ENCODE assay signal across 8 cellular contexts in the genomic region with DNA sequence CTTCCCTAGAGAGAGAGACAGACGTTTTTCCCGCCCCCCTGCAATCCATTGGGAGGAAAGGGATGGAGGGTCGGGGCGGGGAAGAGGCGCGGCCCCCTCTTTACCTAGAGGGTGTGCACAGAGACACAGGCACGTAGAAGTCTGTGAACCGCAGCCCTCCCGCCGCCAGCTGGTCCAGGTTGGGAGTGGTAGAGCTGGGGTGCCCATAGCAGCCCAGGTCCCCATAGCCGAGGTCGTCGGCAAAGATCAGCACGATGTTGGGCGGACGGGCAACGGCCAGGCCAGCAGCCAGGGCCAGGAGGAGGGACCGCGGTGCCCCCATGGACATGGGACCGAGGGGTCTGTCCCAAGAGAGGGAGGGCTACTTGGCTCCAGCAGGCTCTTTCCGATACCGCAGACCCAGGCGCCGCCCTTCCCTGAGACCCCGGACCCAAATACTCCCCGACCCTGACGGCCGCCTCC. TPM values are rescaled to one million over a fixed set of nuclear protein-coding genes. Genes with fewer than 3 reads are reported as not detected.
DNase-seq lines count a peak whose midpoint lies in the region; ATAC-seq and TF ChIP-seq lines count a peak whose summit lies in the region.

No MANE protein-coding gene starts in this region.

- no peaks in the 10 kb centered on the region for H3K27me3 ChIP-seq in prostate gland (replicated peaks; ENCODE audit: insufficient read depth)

- H3K36me3 Mint-ChIP-seq in glutamatergic neuron (ENCODE audit: unreplicated experiment), result no peaks in the 10 kb centered on the region

- peak overlapping the region; percentile 98 for H3K4me3 ChIP-seq in GM12865 (ENCODE audit: low read depth, low read length)
- peak overlapping the region; percentile 60 to 61 for H3K4me3 ChIP-seq in prostate gland

- peaks cover 3% of the 10 kb centered on the region for H3K4me1 ChIP-seq in prostate gland (replicated peaks)

- WGBS in prostate gland, result 26% methylated on average over 28 of the region's 28 CpGs

- no peak for TF ChIP-seq POLR2A in prostate gland (IDR thresholded peaks at IDR 0.05)

- H3K27ac ChIP-seq in prostate gland, result peak overlapping the region; percentile 77 to 78

- peaks cover 24% of the 10 kb centered on the region for H3K4me1 Mint-ChIP-seq in glutamatergic neuron (ENCODE audit: low read depth, unreplicated experiment)

- TF ChIP-seq CTCF in GM12865 (IDR thresholded peaks at IDR 0.05; ENCODE audit: insufficient read depth, low read depth, low read length, missing control alignments), result no peak
- no peak for TF ChIP-seq CTCF in glutamatergic neuron (IDR thresholded peaks at IDR 0.05; ENCODE audit: partially characterized antibody, unreplicated experiment)
- TF ChIP-seq CTCF in prostate gland (IDR thresholded peaks at IDR 0.05), result no peak

- peak overlapping the region; percentile 78 for H3K4me3 Mint-ChIP-seq in glutamatergic neuron (ENCODE audit: unreplicated experiment)

- H3K9me3 ChIP-seq in prostate gland, result no peaks in the 10 kb centered on the region

- ATAC-seq in HG02870 (IDR thresholded peaks at IDR 0.05; ENCODE audit: unreplicated experiment), result peak; percentile 10
- no peak for ATAC-seq in GM18873 (IDR thresholded peaks at IDR 0.05; ENCODE audit: low FRiP score, unreplicated experiment)

- intact Hi-C loops in prostate gland (cut with DNase I), result loop anchor here (5.0 kb wide), 1 partner anchor 45 kb away; a partner anchor contains a TSS

- no peaks in the 10 kb centered on the region for H3K36me3 ChIP-seq in prostate gland

- no peak overlapping the region for H3K27ac Mint-ChIP-seq in glutamatergic neuron (ENCODE audit: unreplicated experiment)

- peaks cover 6% of the 10 kb centered on the region for H3K27me3 Mint-ChIP-seq in glutamatergic neuron (ENCODE audit: unreplicated experiment)

- peak; percentile 20 for DNase-seq in GM12865 (ENCODE audit: low read depth)
- DNase-seq in activated CD4-positive, alpha-beta T cell treated with anti-CD3 and anti-CD28 coated beads, Interleukin-2, amount 50 U/mL, for 48 hours, result peak; percentile 18 to 24
- DNase-seq in glutamatergic neuron, result peak; percentile 59
- no peak for DNase-seq in prostate gland (ENCODE audit: low spot score)
- no peak for DNase-seq in Kasumi-1 (lab: John Stamatoyannopoulos, UW)
- no peak for DNase-seq in NK-92 treated with Interleukin-12 subunit alpha and Interleukin-12 subunit beta, amount 100 ng/mL, for 24 hours (lab: John Stamatoyannopoulos, UW)

- no peaks in the 10 kb centered on the region for H3K9me3 Mint-ChIP-seq in glutamatergic neuron (ENCODE audit: unreplicated experiment)

RNA-seq across cellular contexts. Expression of a gene that starts 0.5 kb away (rescaled TPM):
- 65.7 TPM for total RNA-seq in glutamatergic neuron (ENCODE audit: unreplicated experiment)
- 10 to 100 TPM; 60.7 to 81.7 TPM for total RNA-seq in prostate gland

RNA-seq across cellular contexts. Expression of a gene that starts 26.9 kb away (rescaled TPM):
- 143 TPM for total RNA-seq in glutamatergic neuron (ENCODE audit: unreplicated experiment)
- 10 to 100 TPM in 1 of 2 donors, 1 to 10 TPM in 1; 5.1 to 23.6 TPM for total RNA-seq in prostate gland

RNA-seq across cellular contexts. Expression of a gene that starts 44.8 kb away (rescaled TPM):
- total RNA-seq in glutamatergic neuron (ENCODE audit: unreplicated experiment), result 147 TPM
- 100 to 1,000 TPM in 1 of 2 donors, 10 to 100 TPM in 1; 52.1 to 112 TPM for total RNA-seq in prostate gland

RNA-seq across cellular contexts. Expression of a gene that starts 45.1 kb away (rescaled TPM):
- total RNA-seq in glutamatergic neuron (ENCODE audit: unreplicated experiment) (20.4 TPM), prostate gland (10 to 100 TPM in 1 of 2 donors, 1 to 10 TPM in 1; 9.1 to 18.3 TPM)

RNA-seq across cellular contexts. Expression of a gene that starts 49.3 kb away (rescaled TPM):
- total RNA-seq in glutamatergic neuron (ENCODE audit: unreplicated experiment) (118 TPM), prostate gland (10 to 100 TPM; 13.1 to 31.4 TPM)

Comparison
In these comparisons a context has a peak if more than half of its experiments do, and no peak if none do; other contexts are left out.
1. DNase-seq: peak in GM12865 (single experiment), activated CD4-positive, alpha-beta T cell treated with anti-CD3 and anti-CD28 coated beads, Interleukin-2, amount 50 U/mL, for 48 hours (2 of 2) and glutamatergic neuron (single experiment); none in prostate gland (single experiment), Kasumi-1 (0 of 2) and NK-92 treated with Interleukin-12 subunit alpha and Interleukin-12 subunit beta, amount 100 ng/mL, for 24 hours (single experiment).